In genomic region chr22:38870791-38871359, GRCh38 we compare ENCODE assay signal across 8 cellular contexts. TPM values are rescaled to one million over a fixed set of nuclear protein-coding genes. Genes with fewer than 3 reads are reported as not detected.
A peak's percentile ranks its signal among the peaks of the same experiment; 100 is the strongest.
DNase-seq lines count a peak whose midpoint lies in the region; ATAC-seq and TF ChIP-seq lines count a peak whose summit lies in the region.

No MANE protein-coding gene starts in this region.

- ATAC-seq in activated CD8-positive, alpha-beta T cell treated with anti-CD3 and anti-CD28 coated beads for 36 hours: no peak
- ATAC-seq in stimulated activated effector memory CD8-positive, alpha-beta T cell treated with anti-CD3 and anti-CD28 coated beads, Interleukin-12 subunit alpha, Interleukin-12 subunit beta, amount 100 ng/mL, for 72 hours: no peak
- ATAC-seq in HG03432 (IDR thresholded peaks at IDR 0.05; ENCODE audit: unreplicated experiment): no peak
- no peak for ATAC-seq in HG02870 (IDR thresholded peaks at IDR 0.05; ENCODE audit: unreplicated experiment)
- no peak for ATAC-seq in GM18858 (IDR thresholded peaks at IDR 0.05; ENCODE audit: unreplicated experiment)

- no peak overlapping the region for H4K8ac ChIP-seq in H9 (replicated peaks; ENCODE audit: insufficient read length, low read depth, low read length)

- POLR2A ChIA-PET in activated CD8-positive, alpha-beta T cell treated with anti-CD3 and anti-CD28 coated beads for 36 hours (lab: Charles Lee): interaction anchor here (0.7 to 2.8 kb wide), 14 partner anchors 10 to 448 kb away, joined by 3 to 17 read pairs (median 4); partner anchors contain the start of gene RPL3

- H3K4me1 ChIP-seq in H9 (ENCODE audit: insufficient read depth, low read length) (peaks cover 2% of the 10 kb centered on the region; the same call in 1 of the 2 replicates), iPS DF 6.9 (ENCODE audit: control insufficient read depth, insufficient read depth, low read length) (peaks cover 5% of the 10 kb centered on the region; the same call in 1 of the 2 replicates)

- no peak overlapping the region for H2BK20ac ChIP-seq in H9 (ENCODE audit: low read depth, low read length, poor library complexity, severe bottlenecking)

- H2AK5ac ChIP-seq in H9 (ENCODE audit: insufficient read length, low read length): no peak overlapping the region

- H3K79me1 ChIP-seq in H9 (ENCODE audit: insufficient read depth, low read depth, low read length, poor library complexity, severe bottlenecking): peaks cover 5% of the 10 kb centered on the region

- H2BK15ac ChIP-seq in H9 (ENCODE audit: low read depth, low read length): no peak overlapping the region

- no peaks in the 10 kb centered on the region; the same call in 1 of the 2 replicates for H3K79me2 ChIP-seq in H9 (ENCODE audit: insufficient read depth, low read length)

- peaks cover 12% of the 10 kb centered on the region for H3K36me3 ChIP-seq in iPS DF 6.9 (ENCODE audit: control insufficient read depth, insufficient read depth, low read length)

- CTCF ChIA-PET in activated CD8-positive, alpha-beta T cell treated with anti-CD3 and anti-CD28 coated beads for 36 hours (lab: Charles Lee): interaction anchor here (0.6 to 5.8 kb wide), 41 partner anchors 13 to 446 kb away, joined by 3 to 130 read pairs (median 6); partner anchors contain the start of genes APOBEC3B and SUN2

- H3K4me3 Mint-ChIP-seq in H9: peak overlapping the region; percentile 87 to 94
- peak overlapping the region; percentile 92 for H3K4me3 Mint-ChIP-seq in activated CD8-positive, alpha-beta T cell treated with anti-CD3 and anti-CD28 coated beads for 36 hours
- peak overlapping the region; percentile 94 for H3K4me3 Mint-ChIP-seq in stimulated activated effector memory CD8-positive, alpha-beta T cell treated with anti-CD3 and anti-CD28 coated beads, Interleukin-12 subunit alpha, Interleukin-12 subunit beta, amount 100 ng/mL, for 72 hours

- no peak overlapping the region for H3K18ac ChIP-seq in H9 (ENCODE audit: insufficient read length, low read depth, low read length)

- H4K91ac ChIP-seq in H9 (ENCODE audit: insufficient read length, low read depth, low read length): no peak overlapping the region

- H3K9me3 ChIP-seq in H9 (ENCODE audit: control insufficient read depth, low read depth, low read length) (no peaks in the 10 kb centered on the region), iPS DF 6.9 (ENCODE audit: control insufficient read depth, insufficient read depth, low read length) (no peaks in the 10 kb centered on the region)

- H3K56ac ChIP-seq in H9 (ENCODE audit: insufficient read length, low read depth, low read length): no peak overlapping the region

- no peak overlapping the region; a peak in 1 of 7 replicates for H3K27ac Mint-ChIP-seq in H9
- peak overlapping the region; percentile 94 for H3K27ac Mint-ChIP-seq in activated CD8-positive, alpha-beta T cell treated with anti-CD3 and anti-CD28 coated beads for 36 hours
- H3K27ac Mint-ChIP-seq in stimulated activated effector memory CD8-positive, alpha-beta T cell treated with anti-CD3 and anti-CD28 coated beads, Interleukin-12 subunit alpha, Interleukin-12 subunit beta, amount 100 ng/mL, for 72 hours: peak overlapping the region; percentile 89

- H4K5ac ChIP-seq in H9 (ENCODE audit: insufficient read length, low read depth, low read length): no peak overlapping the region

- no peak overlapping the region for H3T11ph ChIP-seq in H9 (ENCODE audit: low read length)

- no peak overlapping the region for H3K9ac ChIP-seq in H9 (ENCODE audit: extremely low read depth, insufficient read length, low read length)

- H3K9me3 Mint-ChIP-seq in H9: no peaks in the 10 kb centered on the region; a peak in 1 of 5 replicates
- no peaks in the 10 kb centered on the region for H3K9me3 Mint-ChIP-seq in activated CD8-positive, alpha-beta T cell treated with anti-CD3 and anti-CD28 coated beads for 36 hours
- H3K9me3 Mint-ChIP-seq in stimulated activated effector memory CD8-positive, alpha-beta T cell treated with anti-CD3 and anti-CD28 coated beads, Interleukin-12 subunit alpha, Interleukin-12 subunit beta, amount 100 ng/mL, for 72 hours: no peaks in the 10 kb centered on the region

- H3K23me2 ChIP-seq in H9 (ENCODE audit: insufficient read length, low read depth, low read length, poor library complexity, severe bottlenecking): peaks cover 15% of the 10 kb centered on the region

- H3K4me1 Mint-ChIP-seq in H9: peaks cover 36 to 37% of the 10 kb centered on the region in 2 experiments
- peaks cover 55% of the 10 kb centered on the region for H3K4me1 Mint-ChIP-seq in activated CD8-positive, alpha-beta T cell treated with anti-CD3 and anti-CD28 coated beads for 36 hours (ENCODE audit: low read depth)
- H3K4me1 Mint-ChIP-seq in stimulated activated effector memory CD8-positive, alpha-beta T cell treated with anti-CD3 and anti-CD28 coated beads, Interleukin-12 subunit alpha, Interleukin-12 subunit beta, amount 100 ng/mL, for 72 hours: peaks cover 57% of the 10 kb centered on the region

- no CpG with 5 or more reads among the region's 2 CpGs for WGBS in H9 (ENCODE audit: extremely low coverage, insufficient read length, low lambda C conversion rate)
- WGBS in iPS DF 6.9 (ENCODE audit: insufficient coverage, insufficient read length): no CpG with 5 or more reads among the region's 2 CpGs

- H3K27me3 ChIP-seq in H9 (ENCODE audit: insufficient read depth, low read length): no peaks in the 10 kb centered on the region
- no peaks in the 10 kb centered on the region for H3K27me3 ChIP-seq in iPS DF 6.9 (ENCODE audit: control insufficient read depth, insufficient read depth, low read length)

- H3K27ac ChIP-seq in H9 (ENCODE audit: insufficient read length, low read depth, low read length) (no peak overlapping the region), iPS DF 6.9 (ENCODE audit: low read length) (no peak overlapping the region)

- H3K27me3 Mint-ChIP-seq in H9 (ENCODE audit: low read depth): peaks cover 18% of the 10 kb centered on the region
- no peaks in the 10 kb centered on the region for H3K27me3 Mint-ChIP-seq in activated CD8-positive, alpha-beta T cell treated with anti-CD3 and anti-CD28 coated beads for 36 hours

- no peak overlapping the region for H2AFZ ChIP-seq in H9 (ENCODE audit: low read length)

- no peak overlapping the region for H2BK12ac ChIP-seq in H9 (ENCODE audit: insufficient read length, low read depth, low read length)

- peaks cover 7 to 28% (median 23%) of the 10 kb centered on the region in 3 experiments for H3K36me3 Mint-ChIP-seq in H9 (ENCODE audit: insufficient read depth in 1 of 3, low read depth in 3 of 3)
- H3K36me3 Mint-ChIP-seq in activated CD8-positive, alpha-beta T cell treated with anti-CD3 and anti-CD28 coated beads for 36 hours (ENCODE audit: low read depth): peaks cover 36% of the 10 kb centered on the region
- H3K36me3 Mint-ChIP-seq in stimulated activated effector memory CD8-positive, alpha-beta T cell treated with anti-CD3 and anti-CD28 coated beads, Interleukin-12 subunit alpha, Interleukin-12 subunit beta, amount 100 ng/mL, for 72 hours: peaks cover 42% of the 10 kb centered on the region

- intact Hi-C loops in activated CD8-positive, alpha-beta T cell treated with anti-CD3 and anti-CD28 coated beads for 36 hours (cut with micrococcal nuclease): loop anchor here (5.0 to 10.0 kb wide), 3 partner anchors 71 to 244 kb away; no protein-coding TSS in a partner anchor

- H3K14ac ChIP-seq in H9 (ENCODE audit: insufficient read depth, low read length): no peak overlapping the region

- H2BK120ac ChIP-seq in H9 (ENCODE audit: low read depth, low read length, poor library complexity, severe bottlenecking): no peak overlapping the region

- H3K4me2 ChIP-seq in H9 (ENCODE audit: insufficient read depth, insufficient read length, low read length): peak overlapping the region; percentile 51

- no peak overlapping the region for H2BK5ac ChIP-seq in H9 (ENCODE audit: insufficient read length, low read length)

- no peak for DNase-seq in H9
- DNase-seq in activated CD8-positive, alpha-beta T cell treated with anti-CD3 and anti-CD28 coated beads for 36 hours: no peak
- DNase-seq in iPS DF 6.9 (ENCODE audit: low read depth, low spot score): no peak
- DNase-seq in stimulated activated effector memory CD8-positive, alpha-beta T cell treated with anti-CD3 and anti-CD28 coated beads, Interleukin-12 subunit alpha, Interleukin-12 subunit beta, amount 100 ng/mL, for 72 hours (ENCODE audit: low spot score in 2 of 2): no peak
- no peak for DNase-seq in pons (ENCODE audit: low spot score)

- no peak overlapping the region for H3K23ac ChIP-seq in H9 (ENCODE audit: insufficient read length, low read depth, low read length)

- TF ChIP-seq CTCF in H9 (conservative IDR thresholded peaks at IDR 0.05): no peak
- no peak for TF ChIP-seq CTCF in activated CD8-positive, alpha-beta T cell treated with anti-CD3 and anti-CD28 coated beads for 36 hours (IDR thresholded peaks at IDR 0.05)

- H3K4ac ChIP-seq in H9 (ENCODE audit: low read depth, low read length): no peak overlapping the region

- no peaks in the 10 kb centered on the region for H4K20me1 ChIP-seq in H9 (ENCODE audit: control insufficient read depth, insufficient read depth, insufficient read length)

- peak overlapping the region; percentile 90; the same call in 1 of the 2 replicates for H3K4me3 ChIP-seq in iPS DF 6.9 (ENCODE audit: low read length)

RNA-seq across cellular contexts. Expression of gene CBX6, which starts 1.1 kb away (rescaled TPM):
- total RNA-seq in H9 (2021): 31.4 and 32.8 TPM in 2 replicates
- total RNA-seq in activated CD8-positive, alpha-beta T cell treated with anti-CD3 and anti-CD28 coated beads for 36 hours: 10 to 100 TPM; 97.7 to 99.4 TPM

RNA-seq across cellular contexts. Expression of gene NPTXR, which starts 27.0 kb away (rescaled TPM):
- 7.8 and 8.1 TPM in 2 replicates for total RNA-seq in H9 (2021)
- under 1 TPM; 0.69 to 0.83 TPM for total RNA-seq in activated CD8-positive, alpha-beta T cell treated with anti-CD3 and anti-CD28 coated beads for 36 hours

Comparison
In these comparisons a context has a peak if more than half of its experiments do, and no peak if none do; other contexts are left out.
1. H3K27ac Mint-ChIP-seq: peak in activated CD8-positive, alpha-beta T cell treated with anti-CD3 and anti-CD28 coated beads for 36 hours (single experiment) and stimulated activated effector memory CD8-positive, alpha-beta T cell treated with anti-CD3 and anti-CD28 coated beads, Interleukin-12 subunit alpha, Interleukin-12 subunit beta, amount 100 ng/mL, for 72 hours (single experiment); none in H9 (0 of 3).
2. Peak in every context shown above with its lines, with median percentiles within 50 percentile points of each other: H3K4me3 Mint-ChIP-seq.